Comparison of ENCODE assay signal across 8 cellular contexts in the genomic region with DNA sequence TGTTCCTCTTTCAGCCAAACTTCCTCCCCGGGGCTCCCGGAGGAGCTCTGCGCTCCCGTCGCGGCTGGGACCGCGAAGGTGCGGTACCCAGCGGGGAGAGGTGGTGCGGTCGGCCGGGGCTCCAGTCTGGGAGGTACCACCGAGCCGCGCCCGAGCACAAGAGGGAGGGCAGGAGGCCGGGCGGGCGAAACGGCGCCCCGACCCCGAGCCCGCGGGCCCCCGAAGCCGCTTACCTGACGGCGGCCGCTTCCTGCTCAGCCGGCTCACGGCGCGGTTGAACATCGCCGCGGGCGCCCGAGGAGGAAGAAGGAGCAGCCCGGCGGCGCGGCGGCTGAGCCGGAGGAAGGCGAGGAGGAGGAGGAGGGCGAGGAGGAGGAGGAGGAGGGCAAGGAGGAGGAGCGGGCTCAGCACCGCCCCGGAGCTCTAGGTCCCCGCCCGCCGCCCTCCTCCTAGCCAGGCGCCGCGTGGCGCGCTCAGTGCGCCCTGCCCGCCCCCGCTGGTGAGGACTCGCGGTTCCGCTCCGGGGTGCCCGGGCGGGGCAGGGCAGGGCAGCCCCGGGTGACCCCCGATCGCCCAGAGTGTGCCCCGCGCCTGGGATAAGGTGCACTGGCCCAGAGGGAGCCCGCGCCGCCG. TPM values are rescaled to one million over a fixed set of nuclear protein-coding genes. Genes with fewer than 3 reads are reported as not detected.
DNase-seq lines count a peak whose midpoint lies in the region; ATAC-seq and TF ChIP-seq lines count a peak whose summit lies in the region.

A gene with protein sequence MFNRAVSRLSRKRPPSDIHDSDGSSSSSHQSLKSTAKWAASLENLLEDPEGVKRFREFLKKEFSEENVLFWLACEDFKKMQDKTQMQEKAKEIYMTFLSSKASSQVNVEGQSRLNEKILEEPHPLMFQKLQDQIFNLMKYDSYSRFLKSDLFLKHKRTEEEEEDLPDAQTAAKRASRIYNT (minus strand): TSS at position 363 of the 633 bp plus-strand sequence. CDS start 81 bp downstream, at position 282.

- intact Hi-C loops in CD8-positive, alpha-beta T cell (cut with DNase I, micrococcal nuclease) = loop anchor here (1.0 to 5.0 kb wide), 12 partner anchors 26 to 845 kb away; a partner anchor contains a TSS
- intact Hi-C loops in left ventricle myocardium inferior (cut with micrococcal nuclease) = no loop called here
- intact Hi-C loops in aorta (cut with DNase I) = loop anchor here in 1 of 2 donors (5.0 kb wide), 1 partner anchor 345 kb away; no protein-coding TSS in a partner anchor

- no peaks in the 10 kb centered on the region for H3K27me3 Mint-ChIP-seq in CD8-positive, alpha-beta T cell (ENCODE audit: low read depth)
- H3K27me3 Mint-ChIP-seq in activated naive CD8-positive, alpha-beta T cell = no peaks in the 10 kb centered on the region

- WGBS in aorta, 2 donors = 0 to 1% methylated on average over 40 to 77 of the region's 77 CpGs

- H3K4me3 ChIP-seq in CD8-positive, alpha-beta T cell (ENCODE audit: low read depth, low read length) = peak within 1 kb of the TSS; percentile 90
- H3K4me3 ChIP-seq in left ventricle myocardium inferior (peak within 1 kb of the TSS; percentile 79), aorta (ENCODE audit: low read length in 2 of 2) (peak within 1 kb of the TSS; percentile 64 to 79)

- POLR2A ChIA-PET in CD8-positive, alpha-beta T cell (lab: Charles Lee) = interaction anchor here (0.6 to 5.8 kb wide), 15 partner anchors 9 to 335 kb away, joined by 3 to 51 read pairs (median 6); a partner anchor contains a TSS

- H3K27ac ChIP-seq in CD8-positive, alpha-beta T cell (ENCODE audit: low read depth, low read length) = peak within 1 kb of the TSS; percentile 83
- peak within 1 kb of the TSS; percentile 65 for H3K27ac ChIP-seq in left ventricle myocardium inferior (replicated peaks)
- H3K27ac ChIP-seq in aorta (ENCODE audit: low read depth in 1 of 2, low read length in 2 of 2) = no peak within 1 kb of the TSS

- peaks cover 50% of the 10 kb centered on the region for H3K4me1 Mint-ChIP-seq in CD8-positive, alpha-beta T cell (ENCODE audit: low read depth)
- H3K4me1 Mint-ChIP-seq in activated naive CD8-positive, alpha-beta T cell (ENCODE audit: low read depth) = peaks cover 42% of the 10 kb centered on the region

- H3K4me3 Mint-ChIP-seq in CD8-positive, alpha-beta T cell = peak within 1 kb of the TSS; percentile 95
- peak within 1 kb of the TSS; percentile 92 for H3K4me3 Mint-ChIP-seq in activated naive CD8-positive, alpha-beta T cell

- CTCF ChIA-PET in CD8-positive, alpha-beta T cell (lab: Charles Lee) = interaction anchor here (1.0 to 9.8 kb wide), 18 partner anchors 14 to 343 kb away, joined by 3 to 108 read pairs (median 8); a partner anchor contains a TSS

- peak; percentile 78 for ATAC-seq in CD8-positive, alpha-beta T cell
- ATAC-seq in GM19455 (IDR thresholded peaks at IDR 0.05; ENCODE audit: unreplicated experiment) = peak; percentile 74
- ATAC-seq in aorta (ENCODE audit: low FRiP score) = peak; percentile 93

- peak; percentile 62 to 92 (median 80) for DNase-seq in CD8-positive, alpha-beta T cell
- DNase-seq in HK-2 (ENCODE audit: unreplicated experiment) (peak; percentile 92), SKM-1 (lab: John Stamatoyannopoulos, UW; ENCODE audit: unreplicated experiment) (peak; percentile 80), left ventricle myocardium inferior (peak; percentile 84), renal cortical epithelial cell (ENCODE audit: low read depth) (peak; percentile 13), aorta (peak; percentile 92)

- peaks cover 17% of the 10 kb centered on the region for H3K36me3 Mint-ChIP-seq in CD8-positive, alpha-beta T cell
- H3K36me3 Mint-ChIP-seq in activated naive CD8-positive, alpha-beta T cell = peaks cover 6% of the 10 kb centered on the region

- H3K27ac Mint-ChIP-seq in CD8-positive, alpha-beta T cell = peak within 1 kb of the TSS; percentile 95
- H3K27ac Mint-ChIP-seq in activated naive CD8-positive, alpha-beta T cell = peak within 1 kb of the TSS; percentile 98

- no peaks in the 10 kb centered on the region for H3K9me3 ChIP-seq in CD8-positive, alpha-beta T cell (ENCODE audit: low read length)
- H3K9me3 ChIP-seq in left ventricle myocardium inferior (replicated peaks) (no peaks in the 10 kb centered on the region), aorta (ENCODE audit: control insufficient read depth, low read length) (no peaks in the 10 kb centered on the region)

- no peak for TF ChIP-seq CTCF in CD8-positive, alpha-beta T cell (IDR thresholded peaks at IDR 0.05)
- TF ChIP-seq CTCF in left ventricle myocardium inferior (IDR thresholded peaks at IDR 0.05; ENCODE audit: borderline replicate concordance) = no peak

- H3K9me3 Mint-ChIP-seq in CD8-positive, alpha-beta T cell = no peaks in the 10 kb centered on the region
- H3K9me3 Mint-ChIP-seq in activated naive CD8-positive, alpha-beta T cell (ENCODE audit: low read depth) = no peaks in the 10 kb centered on the region

- H3K4me1 ChIP-seq in CD8-positive, alpha-beta T cell (ENCODE audit: insufficient read depth, low read length) = peaks cover 26% of the 10 kb centered on the region
- H3K4me1 ChIP-seq in left ventricle myocardium inferior = peaks cover 22% of the 10 kb centered on the region
- H3K4me1 ChIP-seq in aorta (ENCODE audit: control insufficient read depth in 1 of 2, insufficient read depth in 2 of 2, low read length in 2 of 2) = peaks cover 0 to 3% of the 10 kb centered on the region in 2 donors

- no peaks in the 10 kb centered on the region for H3K36me3 ChIP-seq in CD8-positive, alpha-beta T cell (ENCODE audit: insufficient read depth, low read length)
- no peaks in the 10 kb centered on the region for H3K36me3 ChIP-seq in left ventricle myocardium inferior
- H3K36me3 ChIP-seq in aorta (ENCODE audit: control insufficient read depth in 1 of 2, insufficient read depth in 2 of 2, low read length in 1 of 2) = no peaks in the 10 kb centered on the region

- no peaks in the 10 kb centered on the region for H3K27me3 ChIP-seq in CD8-positive, alpha-beta T cell (ENCODE audit: insufficient read depth, low read length)
- H3K27me3 ChIP-seq in left ventricle myocardium inferior (ENCODE audit: low read depth) = peaks cover 58% of the 10 kb centered on the region
- H3K27me3 ChIP-seq in aorta (ENCODE audit: control insufficient read depth in 1 of 2, insufficient read depth in 2 of 2, low read length in 1 of 2) = no peaks in the 10 kb centered on the region

RNA-seq across cellular contexts. Expression of the gene that starts here (rescaled TPM):
- total RNA-seq in CD8-positive, alpha-beta T cell = 100 to 1,000 TPM; 145 to 152 TPM
- total RNA-seq in left ventricle myocardium inferior (5.6 TPM), renal cortical epithelial cell (26.5 and 80.2 TPM in 2 replicates), aorta (10 to 100 TPM; 14.4 to 28.9 TPM)
- polyA plus RNA-seq in aorta = 10 to 100 TPM; 50.0 to 76.1 TPM

Comparison
In these comparisons a context has a peak if more than half of its experiments do, and no peak if none do; other contexts are left out.
1. DNase-seq: peak in every context shown above with its lines; median percentile 92 in HK-2; 92 in aorta; 84 in left ventricle myocardium inferior; 80 in CD8-positive, alpha-beta T cell; 80 in SKM-1; 13 in renal cortical epithelial cell.
2. H3K27ac ChIP-seq: peak in CD8-positive, alpha-beta T cell (single experiment) and left ventricle myocardium inferior (single experiment); none in aorta (0 of 2).
3. Peak in every context shown above with its lines, with median percentiles within 50 percentile points of each other: ATAC-seq and H3K4me3 ChIP-seq.